Comparison of ENCODE assay signal across 10 cellular contexts in genomic region chr17:58329035-58329807, GRCh38. TPM values are rescaled to one million over a fixed set of nuclear protein-coding genes. Genes with fewer than 3 reads are reported as not detected.
DNase-seq lines count a peak whose midpoint lies in the region; ATAC-seq, FAIRE-seq and TF ChIP-seq lines count a peak whose summit lies in the region.
"Had no signal": no experiment of that assay in that cellular context is flagged by ENCODE, and none has a peak within 500 bp of the region (broad histone marks: within the 10 kb centered on the region; RNA-seq: fewer than 3 reads in every experiment).

No MANE protein-coding gene starts in this region.

- H3K36me3 ChIP-seq in MM.1S (replicated peaks; ENCODE audit: insufficient read depth, low read length) (peaks cover 16% of the 10 kb centered on the region), fibroblast of lung (ENCODE audit: control insufficient read depth, insufficient read depth, low read length) (no peaks in the 10 kb centered on the region), small intestine (ENCODE audit: control insufficient read depth in 2 of 2, insufficient read depth in 2 of 2, low read length in 2 of 2) (no peaks in the 10 kb centered on the region)
- H3K36me3 ChIP-seq: tibial artery had no signal

- H3K4me3 ChIP-seq in GM12865 (ENCODE audit: low read depth, low read length), result peak overlapping the region; percentile 94
- peak overlapping the region; percentile 5; the same call in 1 of the 2 replicates for H3K4me3 ChIP-seq in MM.1S (ENCODE audit: low read length)
- H3K4me3 ChIP-seq in fibroblast of lung (replicated peaks in 1 of 4; ENCODE audit: control extremely low read depth in 1 of 4, insufficient read depth in 1 of 4, low read depth in 3 of 4, low read length in 4 of 4), result no peak overlapping the region
- H3K4me3 ChIP-seq in small intestine (ENCODE audit: low read depth in 1 of 2, low read length in 2 of 2), result peak overlapping the region in 1 of 2 donors; percentile 7
- H3K4me3 ChIP-seq: tibial artery had no signal

- H3K79me2 ChIP-seq in MM.1S (ENCODE audit: low read length) (peaks cover 42% of the 10 kb centered on the region), fibroblast of lung (ENCODE audit: control insufficient read depth, insufficient read depth, low read length) (no peaks in the 10 kb centered on the region)

- peaks cover 52% of the 10 kb centered on the region for H3K36me3 Mint-ChIP-seq in activated CD8-positive, alpha-beta T cell treated with anti-CD3 and anti-CD28 coated beads, Interleukin-2, amount 10 ng/mL, durations not matched to agents 7 days and 5 days (ENCODE audit: low read depth)

- H3K9me3 Mint-ChIP-seq in activated CD8-positive, alpha-beta T cell treated with anti-CD3 and anti-CD28 coated beads, Interleukin-2, amount 10 ng/mL, durations not matched to agents 7 days and 5 days (ENCODE audit: insufficient read depth), result no peaks in the 10 kb centered on the region

- WGBS in small intestine, 3 donors, result 33 to 51% (median 44%) methylated on average over 16 of the region's 16 CpGs

- H3K9ac ChIP-seq in MM.1S (ENCODE audit: low read length), result peak overlapping the region; percentile 30
- no peak overlapping the region for H3K9ac ChIP-seq in fibroblast of lung (ENCODE audit: insufficient read depth, low read length)

- H3K9me2 ChIP-seq in MM.1S (replicated peaks; ENCODE audit: insufficient read depth, low read length), result no peaks in the 10 kb centered on the region

- peak overlapping the region; percentile 92 for H3K27ac Mint-ChIP-seq in activated CD8-positive, alpha-beta T cell treated with anti-CD3 and anti-CD28 coated beads, Interleukin-2, amount 10 ng/mL, durations not matched to agents 7 days and 5 days

- H3K27me3 ChIP-seq in MM.1S (replicated peaks; ENCODE audit: insufficient read depth, low read length) (0 out of 2 replicates have a peak, but pooled peaks cover 7% of the 10 kb centered on the region), fibroblast of lung (ENCODE audit: control insufficient read depth, insufficient read depth, low read length) (peaks cover 13% of the 10 kb centered on the region), small intestine (ENCODE audit: control insufficient read depth in 2 of 2, insufficient read depth in 2 of 2, low read length in 2 of 2) (peaks cover 0 to 2% of the 10 kb centered on the region in 2 donors)

- peak overlapping the region; percentile 100 for H3K27ac ChIP-seq in MM.1S (ENCODE audit: low read length)
- no peak overlapping the region for H3K27ac ChIP-seq in fibroblast of lung (ENCODE audit: insufficient read depth, low read length)
- H3K27ac ChIP-seq in small intestine (ENCODE audit: low read depth in 1 of 2, low read length in 1 of 2), result peak overlapping the region; percentile 45 to 50
- H3K27ac ChIP-seq: SK-N-MC, tibial artery had no signal

- H2AFZ ChIP-seq in MM.1S (ENCODE audit: low read length) (no peak overlapping the region), fibroblast of lung (ENCODE audit: low read length) (no peak overlapping the region)

- H3F3A ChIP-seq in MM.1S (ENCODE audit: insufficient read depth, low read length), result peaks cover 84% of the 10 kb centered on the region

- peak overlapping the region; percentile 99 for H3K4me3 Mint-ChIP-seq in activated CD8-positive, alpha-beta T cell treated with anti-CD3 and anti-CD28 coated beads, Interleukin-2, amount 10 ng/mL, durations not matched to agents 7 days and 5 days

- FAIRE-seq in small intestine (lab: Jason Lieb, UNC), result no peak

- H3K4me1 Mint-ChIP-seq in activated CD8-positive, alpha-beta T cell treated with anti-CD3 and anti-CD28 coated beads, Interleukin-2, amount 10 ng/mL, durations not matched to agents 7 days and 5 days (ENCODE audit: low read depth), result peaks cover 42% of the 10 kb centered on the region

- no peaks in the 10 kb centered on the region for H3K9me3 ChIP-seq in MM.1S (replicated peaks; ENCODE audit: insufficient read depth, low read length)
- no peaks in the 10 kb centered on the region for H3K9me3 ChIP-seq in fibroblast of lung (ENCODE audit: control insufficient read depth, insufficient read depth, low read depth, low read length)
- no peaks in the 10 kb centered on the region for H3K9me3 ChIP-seq in small intestine (ENCODE audit: control insufficient read depth, low read depth)
- H3K9me3 ChIP-seq: tibial artery had no signal

- peaks cover 12% of the 10 kb centered on the region for H3K27me3 Mint-ChIP-seq in activated CD8-positive, alpha-beta T cell treated with anti-CD3 and anti-CD28 coated beads, Interleukin-2, amount 10 ng/mL, durations not matched to agents 7 days and 5 days (ENCODE audit: low read depth)

- TF ChIP-seq CTCF in GM12865 (IDR thresholded peaks at IDR 0.05; ENCODE audit: insufficient read depth, low read depth, low read length, missing control alignments), result peak; percentile 67
- TF ChIP-seq CTCF in MM.1S (IDR thresholded peaks at IDR 0.05; ENCODE audit: low read length), result peak; percentile 77
- peak; percentile 7 to 28 for TF ChIP-seq CTCF in fibroblast of lung (conservative IDR thresholded peaks at IDR 0.05 in 1 of 2, IDR thresholded peaks at IDR 0.05 in 1 of 2; ENCODE audit: low read depth in 1 of 2, low read length in 2 of 2)

- DNase-seq in GM12865 (ENCODE audit: low read depth) (peak; percentile 99), MM.1S (peak; percentile 96), fibroblast of lung (ENCODE audit: low read depth in 2 of 2) (no peak), small intestine (no peak), kidney tubule cell (ENCODE audit: low spot score) (no peak), NCI-H2029 treated with DMSO at 0.1 percent for 48 hours (lab: John Stamatoyannopoulos, UW) (no peak)
- DNase-seq in activated CD8-positive, alpha-beta T cell treated with anti-CD3 and anti-CD28 coated beads, Interleukin-2, amount 10 ng/mL, durations not matched to agents 7 days and 5 days, result peak; percentile 90

- peak overlapping the region; percentile 98; the same call in 1 of the 2 replicates for H3K4me2 ChIP-seq in MM.1S (ENCODE audit: low read depth, low read length)
- no peak overlapping the region for H3K4me2 ChIP-seq in fibroblast of lung (ENCODE audit: extremely low read depth, insufficient read depth, low read length)

- H4K20me1 ChIP-seq in MM.1S (ENCODE audit: insufficient read depth, low read length), result peaks cover 17% of the 10 kb centered on the region; the same call in 1 of the 2 replicates
- no peaks in the 10 kb centered on the region for H4K20me1 ChIP-seq in fibroblast of lung (ENCODE audit: control insufficient read depth, extremely low read depth, insufficient read depth, low read length)

- peaks cover 47% of the 10 kb centered on the region for H3K4me1 ChIP-seq in MM.1S (ENCODE audit: low read length)
- no peaks in the 10 kb centered on the region for H3K4me1 ChIP-seq in fibroblast of lung (ENCODE audit: control insufficient read depth, extremely low read depth, insufficient read depth, low read length)
- peaks cover 0 to 3% of the 10 kb centered on the region in 2 donors for H3K4me1 ChIP-seq in small intestine (ENCODE audit: control insufficient read depth in 2 of 2, insufficient read depth in 1 of 2, low read depth in 1 of 2, low read length in 1 of 2)

- peak; percentile 37 for ATAC-seq in GM21825 (IDR thresholded peaks at IDR 0.05; ENCODE audit: unreplicated experiment)
- peak; percentile 18 for ATAC-seq in activated CD8-positive, alpha-beta T cell treated with anti-CD3 and anti-CD28 coated beads, Interleukin-2, amount 10 ng/mL, durations not matched to agents 7 days and 5 days

- CTCF ChIA-PET in activated CD8-positive, alpha-beta T cell treated with anti-CD3 and anti-CD28 coated beads, Interleukin-2, amount 10 ng/mL, durations not matched to agents 7 days and 5 days (lab: Charles Lee), result interaction anchor here (1.5 to 4.4 kb wide), 3 partner anchors 13 to 23 kb away, joined by 11 to 62 read pairs (median 56); partner anchors contain the start of gene SUPT4H1

- POLR2A ChIA-PET in activated CD8-positive, alpha-beta T cell treated with anti-CD3 and anti-CD28 coated beads, Interleukin-2, amount 10 ng/mL, durations not matched to agents 7 days and 5 days (lab: Charles Lee), result interaction anchor here (4.1 to 28.8 kb wide), 3 partner anchors 10 to 24 kb away, joined by 122 to 2649 read pairs (median 255); partner anchors contain the start of gene SUPT4H1

RNA-seq across cellular contexts. Expression of gene TSPOAP1, which starts 0.6 kb away (rescaled TPM):
- total RNA-seq in activated CD8-positive, alpha-beta T cell treated with anti-CD3 and anti-CD28 coated beads, Interleukin-2, amount 10 ng/mL, durations not matched to agents 7 days and 5 days, result 10 to 100 TPM; 45.8 to 51.5 TPM
- total RNA-seq in fibroblast of lung, result 4.0 and 4.9 TPM in 2 replicates
- polyA plus RNA-seq in fibroblast of lung, result 0.23 and 0.24 TPM in 2 replicates
- 0.13 and 0.36 TPM in 2 replicates for polyA plus RNA-seq in fibroblast of lung (2012)
- polyA minus RNA-seq in fibroblast of lung (ENCODE audit: low replicate concordance), result 0.08 and 0.15 TPM in 2 replicates
- 1 to 10 TPM in 2 of 3 donors, under 1 TPM in 1; 0.89 to 3.1 (median 2.2) TPM for polyA plus RNA-seq in small intestine

RNA-seq across cellular contexts. Expression of gene SUPT4H1, which starts 22.8 kb away (rescaled TPM):
- total RNA-seq in activated CD8-positive, alpha-beta T cell treated with anti-CD3 and anti-CD28 coated beads, Interleukin-2, amount 10 ng/mL, durations not matched to agents 7 days and 5 days, result 10 to 100 TPM; 75.2 to 90.8 TPM
- 41.9 and 48.5 TPM in 2 replicates for total RNA-seq in fibroblast of lung
- polyA plus RNA-seq in fibroblast of lung (191 and 207 TPM in 2 replicates), small intestine (10 to 100 TPM; 70.3 to 79.8 (median 79.6) TPM)
- polyA plus RNA-seq in fibroblast of lung (2012), result 151 TPM in 2 replicates
- 41.6 and 69.3 TPM in 2 replicates for polyA minus RNA-seq in fibroblast of lung (ENCODE audit: low replicate concordance)

RNA-seq across cellular contexts. Expression of gene MPO, which starts 48.5 kb away (rescaled TPM):
- total RNA-seq in activated CD8-positive, alpha-beta T cell treated with anti-CD3 and anti-CD28 coated beads, Interleukin-2, amount 10 ng/mL, durations not matched to agents 7 days and 5 days, result not detected
- total RNA-seq in fibroblast of lung, result not detected in 2 replicates
- polyA plus RNA-seq in fibroblast of lung (0.01 TPM in 2 replicates), small intestine (under 1 TPM in 1 of 3 donors, not detected in 2; 0.12 TPM)
- polyA plus RNA-seq in fibroblast of lung (2012), result 0.03 TPM in 1 of 2 replicates, not detected in the other
- not detected in 2 replicates for polyA minus RNA-seq in fibroblast of lung (ENCODE audit: low replicate concordance)

Comparison
In these comparisons a context has a peak if more than half of its experiments do, and no peak if none do; other contexts are left out.
1. DNase-seq: peak in GM12865 (single experiment), MM.1S (single experiment) and activated CD8-positive, alpha-beta T cell treated with anti-CD3 and anti-CD28 coated beads, Interleukin-2, amount 10 ng/mL, durations not matched to agents 7 days and 5 days (single experiment); none in fibroblast of lung (0 of 2), small intestine (single experiment), kidney tubule cell (single experiment) and NCI-H2029 treated with DMSO at 0.1 percent for 48 hours (single experiment).
2. H3K4me3 ChIP-seq: peak in GM12865 (single experiment) and MM.1S (single experiment); none in fibroblast of lung (0 of 4).
3. CTCF ChIP-seq: peak in every context shown above with its lines; median percentile 77 in MM.1S; 67 in GM12865; 18 in fibroblast of lung.